In the genomic region with DNA sequence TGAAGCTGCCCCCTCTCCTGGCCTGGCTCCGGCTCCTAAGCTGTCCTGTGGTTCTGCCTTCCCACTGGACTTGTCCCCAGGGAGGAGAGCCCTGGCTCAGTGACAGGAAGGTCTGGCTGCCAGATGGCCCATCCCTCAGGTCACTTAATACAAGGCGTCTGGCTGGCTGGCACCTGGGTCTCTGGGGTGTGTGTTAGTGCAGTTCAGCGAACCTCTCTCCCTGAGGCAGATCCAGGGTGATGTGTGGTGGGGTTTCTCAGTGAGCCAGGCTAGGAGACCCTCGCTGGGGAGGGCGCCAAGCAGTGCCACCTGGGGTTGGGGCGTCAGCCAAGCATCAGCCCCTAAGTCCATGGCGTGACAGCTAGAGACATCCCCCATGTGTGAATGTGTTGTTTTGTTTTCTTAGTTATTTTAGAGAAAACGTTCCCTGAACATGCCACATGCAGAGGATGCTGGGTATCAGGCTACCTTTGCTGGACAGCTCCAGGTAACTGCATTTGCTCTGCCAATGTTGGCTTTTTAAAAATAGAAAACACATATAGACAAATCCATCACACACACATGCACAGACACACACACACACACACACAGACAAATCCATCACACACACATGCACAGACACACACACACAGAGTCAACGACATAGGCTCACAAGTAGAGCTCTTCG, we compare ENCODE assay signal across 7 cellular contexts. TPM values are rescaled to one million over a fixed set of nuclear protein-coding genes. Genes with fewer than 3 reads are reported as not detected.
DNase-seq lines count a peak whose midpoint lies in the region; TF ChIP-seq lines count a peak whose summit lies in the region.
"Not testable (repeated sequence)": the region's sequence is repeated elsewhere in the genome, so short reads cannot be mapped to it uniquely, and the experiment has no call there.

No MANE protein-coding gene starts in this region.

- H3K9me3 Mint-ChIP-seq in chondrocyte (ENCODE audit: low read depth): not testable (repeated sequence)

- DNase-seq in DMS 273 (lab: John Stamatoyannopoulos, UW; ENCODE audit: unreplicated experiment) (peak; percentile 45), NCI-H1092 (lab: John Stamatoyannopoulos, UW) (peak; percentile 77), NCI-H524 (lab: John Stamatoyannopoulos, UW) (peak; percentile 79 to 87), Peyer's patch (peak in 2 of 3 donors; percentile 27 to 42), chondrocyte (ENCODE audit: low spot score) (peak; percentile 66), mesenteric fat pad (ENCODE audit: low spot score) (peak; percentile 83), stomach (peak; percentile 15)

- H3K9me3 ChIP-seq in Peyer's patch, stomach: not testable (repeated sequence)

- not testable (repeated sequence) for H3K27ac Mint-ChIP-seq in chondrocyte (ENCODE audit: unreplicated experiment)

- H3K36me3 Mint-ChIP-seq in chondrocyte (ENCODE audit: low read depth): not testable (repeated sequence)

- H3K4me3 ChIP-seq in Peyer's patch, stomach: not testable (repeated sequence)

- not testable (repeated sequence) for TF ChIP-seq EP300 in stomach (IDR thresholded peaks at IDR 0.05)

- H3K27me3 ChIP-seq in Peyer's patch, stomach: not testable (repeated sequence)

- not testable (repeated sequence) for H3K36me3 ChIP-seq in Peyer's patch, stomach

- H3K27me3 Mint-ChIP-seq in chondrocyte (ENCODE audit: low read depth): peaks cover 28% of the 10 kb centered on the region

- not testable (repeated sequence) for TF ChIP-seq CTCF in Peyer's patch (IDR thresholded peaks at IDR 0.05); chondrocyte (IDR thresholded peaks at IDR 0.05); stomach (IDR thresholded peaks at IDR 0.05)

- 52 to 63% (median 63%) methylated on average over 8 to 9 of the region's 10 CpGs for WGBS in stomach, 5 donors

- intact Hi-C loops in stomach (cut with DNase I; ENCODE audit: low total_unique reads): not testable (repeated sequence)

- not testable (repeated sequence) for TF ChIP-seq POLR2A in Peyer's patch (IDR thresholded peaks at IDR 0.05); stomach (IDR thresholded peaks at IDR 0.05)

- H3K27ac ChIP-seq in Peyer's patch, stomach: not testable (repeated sequence)

- not testable (repeated sequence) for H3K4me3 Mint-ChIP-seq in chondrocyte (ENCODE audit: unreplicated experiment)

- H3K4me1 Mint-ChIP-seq in chondrocyte (ENCODE audit: low read depth): not testable (repeated sequence)

- H3K4me1 ChIP-seq in Peyer's patch, stomach: not testable (repeated sequence)

RNA-seq across cellular contexts. Expression of a gene that starts 56.4 kb away (rescaled TPM):
- 100 to 1,000 TPM in 3 of 4 donors, 10 to 100 TPM in 1; 82.6 to 116 (median 109) TPM for total RNA-seq in Peyer's patch
- 135 to 142 TPM (median 142 TPM) in 3 replicates for total RNA-seq in chondrocyte
- 116 TPM for total RNA-seq in mesenteric fat pad
- 10 to 100 TPM; 32.5 to 92.0 (median 64.2) TPM for total RNA-seq in stomach
- 10 to 100 TPM; 31.5 to 79.9 (median 41.4) TPM for polyA plus RNA-seq in stomach

Comparison
In these comparisons a context has a peak if more than half of its experiments do, and no peak if none do; other contexts are left out.
1. DNase-seq: peak in every context shown above with its lines; median percentile 83 in NCI-H524; 83 in mesenteric fat pad; 77 in NCI-H1092; 66 in chondrocyte; 45 in DMS 273; 34 in Peyer's patch; 15 in stomach.